ENCODE assay signal across 8 cellular contexts in genomic region chr17:40317345-40317873, GRCh38. TPM values are rescaled to one million over a fixed set of nuclear protein-coding genes. Genes with fewer than 3 reads are reported as not detected.
DNase-seq lines count a peak whose midpoint lies in the region; ATAC-seq lines count a peak whose summit lies in the region.

No MANE protein-coding gene starts in this region.

- DNase-seq in DMS 273 treated with DMSO at 0.1 percent for 48 hours (lab: John Stamatoyannopoulos, UW) (peak; percentile 53), UCSD-AML1 (lab: John Stamatoyannopoulos, UW; ENCODE audit: unreplicated experiment) (peak; percentile 56), mesenteric fat pad (ENCODE audit: low spot score) (peak; percentile 75), ureter (ENCODE audit: low spot score) (peak; percentile 66)
- DNase-seq in effector memory CD8-positive, alpha-beta T cell: peak in 1 of 3 experiments; percentile 49

- no peaks in the 10 kb centered on the region for H3K9me3 Mint-ChIP-seq in effector memory CD8-positive, alpha-beta T cell

- no peaks in the 10 kb centered on the region for H3K9me3 ChIP-seq in HUES6 (ENCODE audit: control insufficient read depth, insufficient read depth, low read depth, low read length)

- H3K27ac ChIP-seq in HUES6 (ENCODE audit: low read depth, low read length): no peak overlapping the region

- peaks cover 75 to 83% of the 10 kb centered on the region in 2 donors for H3K4me1 Mint-ChIP-seq in effector memory CD8-positive, alpha-beta T cell (ENCODE audit: low read depth in 2 of 2)

- peak overlapping the region; percentile 61 for H3K9ac ChIP-seq in HUES6 (ENCODE audit: low read length)

- peaks cover 56% of the 10 kb centered on the region for H3K36me3 Mint-ChIP-seq in effector memory CD8-positive, alpha-beta T cell (ENCODE audit: insufficient read depth)

- peak overlapping the region; percentile 61 for H3K4me3 ChIP-seq in HUES6 (ENCODE audit: low read depth, low read length)

- H3K4me1 ChIP-seq in HUES6 (ENCODE audit: control insufficient read depth, insufficient read depth, low read length): peaks cover 48% of the 10 kb centered on the region

- H3K27ac Mint-ChIP-seq in effector memory CD8-positive, alpha-beta T cell: peak overlapping the region; percentile 98 to 99

- H3K4me3 Mint-ChIP-seq in effector memory CD8-positive, alpha-beta T cell: peak overlapping the region; percentile 84 to 86

- H3K36me3 ChIP-seq in HUES6 (ENCODE audit: control insufficient read depth, insufficient read depth, low read length): no peaks in the 10 kb centered on the region

- peaks cover 25% of the 10 kb centered on the region for H3K27me3 ChIP-seq in HUES6 (ENCODE audit: control insufficient read depth, insufficient read depth, low read length)

- no peak for ATAC-seq in effector memory CD8-positive, alpha-beta T cell (replicated peaks)
- ATAC-seq in GM19463 (IDR thresholded peaks at IDR 0.05; ENCODE audit: unreplicated experiment) (no peak), GM21737 (IDR thresholded peaks at IDR 0.05; ENCODE audit: unreplicated experiment) (no peak)

- no peaks in the 10 kb centered on the region for H3K27me3 Mint-ChIP-seq in effector memory CD8-positive, alpha-beta T cell

RNA-seq across cellular contexts. Expression of gene RARA, which starts 8.4 kb away (rescaled TPM):
- total RNA-seq in mesenteric fat pad: 70.3 TPM
- 34.9 TPM for total RNA-seq in ureter

RNA-seq across cellular contexts. Expression of gene CDC6, which starts 29.7 kb away (rescaled TPM):
- total RNA-seq in mesenteric fat pad (2.4 TPM), ureter (3.1 TPM)

RNA-seq across cellular contexts. Expression of gene GJD3, which starts 47.1 kb away (rescaled TPM):
- total RNA-seq in mesenteric fat pad (0.77 TPM), ureter (2.0 TPM)
